ENCODE assay signal across 9 cellular contexts in genomic region chr2:226002438-226002837, GRCh38.
A peak's percentile ranks its signal among the peaks of the same experiment; 100 is the strongest.
DNase-seq lines count a peak whose midpoint lies in the region; TF ChIP-seq lines count a peak whose summit lies in the region.
"Had no signal": no experiment of that assay in that cellular context is flagged by ENCODE, and none has a peak within 500 bp of the region (broad histone marks: within the 10 kb centered on the region; RNA-seq: fewer than 3 reads in every experiment).

No MANE protein-coding gene starts in this region.

- WGBS in mesendoderm (ENCODE audit: extremely low coverage, insufficient coverage, low lambda C conversion rate) = no CpG with 5 or more reads among the region's 2 CpGs
- WGBS in transverse colon (ENCODE audit: low coverage in 1 of 2), 2 donors = 50 to 55% methylated on average over 2 of the region's 2 CpGs

- H3K4ac ChIP-seq in mesendoderm (ENCODE audit: low read depth, low read length) = no peak overlapping the region

- H2AK5ac ChIP-seq in mesendoderm (ENCODE audit: low read length) = no peak overlapping the region

- H3K4me3 ChIP-seq in astrocyte of the spinal cord (ENCODE audit: low read depth, low read length) (no peak overlapping the region), mesendoderm (ENCODE audit: low read length) (no peak overlapping the region), transverse colon (no peak overlapping the region)

- H4K8ac ChIP-seq in mesendoderm (ENCODE audit: low read depth, low read length) = no peak overlapping the region

- peaks cover 0 to 20% (median 3%) of the 10 kb centered on the region in 6 donors for H3K9me3 Mint-ChIP-seq in immature natural killer cell

- no peak overlapping the region for H2BK15ac ChIP-seq in mesendoderm (replicated peaks; ENCODE audit: low read depth)

- H3K79me2 ChIP-seq in mesendoderm (ENCODE audit: control insufficient read depth, insufficient read depth, low read length) = no peaks in the 10 kb centered on the region

- H4K5ac ChIP-seq in mesendoderm (ENCODE audit: low read length) = no peak overlapping the region

- H2BK5ac ChIP-seq in mesendoderm (ENCODE audit: low read length) = no peak overlapping the region

- H3K9ac ChIP-seq in mesendoderm (ENCODE audit: low read length) = no peak overlapping the region

- no peaks in the 10 kb centered on the region for H3K4me1 ChIP-seq in mesendoderm (ENCODE audit: control insufficient read depth, low read depth, low read length)
- no peaks in the 10 kb centered on the region for H3K4me1 ChIP-seq in transverse colon

- no peak overlapping the region for H3K4me2 ChIP-seq in mesendoderm (ENCODE audit: low read length)

- H3K27me3 ChIP-seq in mesendoderm (ENCODE audit: insufficient read depth, low read length, poor library complexity) (no peaks in the 10 kb centered on the region), transverse colon (no peaks in the 10 kb centered on the region)

- no peak overlapping the region for H3K27ac ChIP-seq in mesendoderm (ENCODE audit: low read depth, low read length)
- H3K27ac ChIP-seq in transverse colon = no peak overlapping the region

- in situ Hi-C loops in astrocyte of the spinal cord (cut with HindIII; ENCODE audit: low sequenced_read_pairs) = no loop called here
- in situ Hi-C loops in GM13977 (cut with MboI; ENCODE audit: low pct_unique_long_range_greater_than_20kb, low sequenced_read_pairs, unreplicated experiment) = no loop called here
- in situ Hi-C loops in transverse colon (cut with MboI; ENCODE audit: low pct_ligation_motif_present in 1 of 4, low pct_unique_long_range_greater_than_20kb in 1 of 4, low sequenced_read_pairs in 3 of 4) = no loop called here

- no peak overlapping the region for H2BK120ac ChIP-seq in mesendoderm (ENCODE audit: low read depth, low read length)

- no peak overlapping the region for H3K56ac ChIP-seq in mesendoderm (ENCODE audit: low read length)

- TF ChIP-seq POLR2A in transverse colon (IDR thresholded peaks at IDR 0.05) = no peak

- no peak overlapping the region for H3K27ac Mint-ChIP-seq in immature natural killer cell

- no peaks in the 10 kb centered on the region for H3K9me3 ChIP-seq in transverse colon

- DNase-seq in ELR (ENCODE audit: low read depth) = peak; percentile 89
- peak; percentile 6 for DNase-seq in HPDE6-E6E7 (ENCODE audit: extremely low spot score)
- peak; percentile 75 for DNase-seq in astrocyte of the spinal cord (ENCODE audit: low read depth, low spot score)
- DNase-seq in mesendoderm = peak; percentile 89
- DNase-seq in OCI-M2 (lab: John Stamatoyannopoulos, UW; ENCODE audit: unreplicated experiment) = no peak
- DNase-seq in GM13977 (ENCODE audit: low spot score) = no peak
- DNase-seq in transverse colon = no peak
- no peak for DNase-seq in immature natural killer cell
- DNase-seq: NCI-H446 had no signal

- H3K27me3 Mint-ChIP-seq in immature natural killer cell (ENCODE audit: low read depth in 3 of 3) = peaks cover 1 to 3% (median 2%) of the 10 kb centered on the region in 3 donors

- H3K79me1 ChIP-seq in mesendoderm (ENCODE audit: low read length) = no peaks in the 10 kb centered on the region

- no peak overlapping the region for H3K23ac ChIP-seq in mesendoderm (ENCODE audit: low read length)

- intact Hi-C loops in transverse colon (cut with DNase I; ENCODE audit: low total_unique reads) = no loop called here

- no peaks in the 10 kb centered on the region for H3K36me3 Mint-ChIP-seq in immature natural killer cell

- H3K36me3 ChIP-seq in mesendoderm (ENCODE audit: control insufficient read depth, insufficient read depth, low read length) = no peaks in the 10 kb centered on the region
- H3K36me3 ChIP-seq in transverse colon = no peaks in the 10 kb centered on the region

- H3K4me1 Mint-ChIP-seq in immature natural killer cell = no peaks in the 10 kb centered on the region

- no peak for TF ChIP-seq EP300 in transverse colon (IDR thresholded peaks at IDR 0.05; ENCODE audit: low read depth)

- no peak overlapping the region for H3K18ac ChIP-seq in mesendoderm (ENCODE audit: low read length)

- H3K4me3 Mint-ChIP-seq in immature natural killer cell = no peak overlapping the region

- no peak for TF ChIP-seq CTCF in astrocyte of the spinal cord (IDR thresholded peaks at IDR 0.05; ENCODE audit: low read depth, low read length)
- TF ChIP-seq CTCF in GM13977 (IDR thresholded peaks at IDR 0.05; ENCODE audit: extremely low read depth, insufficient read depth, missing control alignments) = no peak
- TF ChIP-seq CTCF in transverse colon (IDR thresholded peaks at IDR 0.05) = no peak

Comparison
In these comparisons a context has a peak if more than half of its experiments do, and no peak if none do; other contexts are left out.
1. DNase-seq: peak in ELR (single experiment), HPDE6-E6E7 (single experiment), astrocyte of the spinal cord (single experiment) and mesendoderm (single experiment); none in OCI-M2 (single experiment), GM13977 (single experiment), transverse colon (single experiment) and immature natural killer cell (0 of 3).